1 cellular context compared by ENCODE assay signal in genomic region chr15:74381190-74381453, GRCh38.
A peak's percentile ranks its signal among the peaks of the same experiment; 100 is the strongest.
TF ChIP-seq lines count a peak whose summit lies in the region.

No MANE protein-coding gene starts in this region.

TF ChIP-seq in K562, 482 proteins besides CTCF, POLR2A, EP300 and RAD21:
- TF ChIP-seq MYBL2 (IDR thresholded peaks at IDR 0.05; ENCODE audit: low read depth) (no peak), MYBL2 (CRISPR knock-in tag; IDR thresholded peaks at IDR 0.05; ENCODE audit: borderline replicate concordance) (no peak), HOXB6 (CRISPR knock-in tag; IDR thresholded peaks at IDR 0.05; ENCODE audit: borderline replicate concordance) (no peak), ERF (CRISPR knock-in tag; IDR thresholded peaks at IDR 0.05) (no peak), ZNF384 (IDR thresholded peaks at IDR 0.05; ENCODE audit: low read depth, low read length) (no peak), ATF1 (CRISPR knock-in tag; IDR thresholded peaks at IDR 0.05) (no peak), ATF1 (tag; IDR thresholded peaks at IDR 0.05) (no peak), FOXK1 (CRISPR knock-in tag; IDR thresholded peaks at IDR 0.05; ENCODE audit: borderline replicate concordance) (no peak), RFX7 (CRISPR knock-in tag; IDR thresholded peaks at IDR 0.05) (no peak), ASH1L (IDR thresholded peaks at IDR 0.05; ENCODE audit: borderline replicate concordance, low read depth, partially characterized antibody) (no peak), ZFP36 (IDR thresholded peaks at IDR 0.05; ENCODE audit: low read depth, low read length, partially characterized antibody) (peak; percentile 69), POLR2B (IDR thresholded peaks at IDR 0.05; ENCODE audit: low read depth, partially characterized antibody) (no peak), ZNF318 (IDR thresholded peaks at IDR 0.05; ENCODE audit: borderline replicate concordance in 1 of 2, low read depth in 1 of 2) (no peak), PHF21A (IDR thresholded peaks at IDR 0.05; ENCODE audit: borderline replicate concordance, low read depth) (no peak), ZFP1 (CRISPR knock-in tag; IDR thresholded peaks at IDR 0.05) (no peak), ZNF239 (CRISPR knock-in tag; IDR thresholded peaks at IDR 0.05) (peak; percentile 19; the same call in 1 of the 2 replicates), MBD2 (IDR thresholded peaks at IDR 0.05; ENCODE audit: borderline replicate concordance, low read depth) (no peak), TFE3 (CRISPR knock-in tag; IDR thresholded peaks at IDR 0.05) (no peak)
- TF ChIP-seq, protein P1, sequence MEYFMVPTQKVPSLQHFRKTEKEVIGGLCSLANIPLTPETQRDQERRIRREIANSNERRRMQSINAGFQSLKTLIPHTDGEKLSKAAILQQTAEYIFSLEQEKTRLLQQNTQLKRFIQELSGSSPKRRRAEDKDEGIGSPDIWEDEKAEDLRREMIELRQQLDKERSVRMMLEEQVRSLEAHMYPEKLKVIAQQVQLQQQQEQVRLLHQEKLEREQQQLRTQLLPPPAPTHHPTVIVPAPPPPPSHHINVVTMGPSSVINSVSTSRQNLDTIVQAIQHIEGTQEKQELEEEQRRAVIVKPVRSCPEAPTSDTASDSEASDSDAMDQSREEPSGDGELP (CRISPR knock-in tag; IDR thresholded peaks at IDR 0.05; ENCODE audit: borderline replicate concordance), result no peak
- TF ChIP-seq, protein P2, sequence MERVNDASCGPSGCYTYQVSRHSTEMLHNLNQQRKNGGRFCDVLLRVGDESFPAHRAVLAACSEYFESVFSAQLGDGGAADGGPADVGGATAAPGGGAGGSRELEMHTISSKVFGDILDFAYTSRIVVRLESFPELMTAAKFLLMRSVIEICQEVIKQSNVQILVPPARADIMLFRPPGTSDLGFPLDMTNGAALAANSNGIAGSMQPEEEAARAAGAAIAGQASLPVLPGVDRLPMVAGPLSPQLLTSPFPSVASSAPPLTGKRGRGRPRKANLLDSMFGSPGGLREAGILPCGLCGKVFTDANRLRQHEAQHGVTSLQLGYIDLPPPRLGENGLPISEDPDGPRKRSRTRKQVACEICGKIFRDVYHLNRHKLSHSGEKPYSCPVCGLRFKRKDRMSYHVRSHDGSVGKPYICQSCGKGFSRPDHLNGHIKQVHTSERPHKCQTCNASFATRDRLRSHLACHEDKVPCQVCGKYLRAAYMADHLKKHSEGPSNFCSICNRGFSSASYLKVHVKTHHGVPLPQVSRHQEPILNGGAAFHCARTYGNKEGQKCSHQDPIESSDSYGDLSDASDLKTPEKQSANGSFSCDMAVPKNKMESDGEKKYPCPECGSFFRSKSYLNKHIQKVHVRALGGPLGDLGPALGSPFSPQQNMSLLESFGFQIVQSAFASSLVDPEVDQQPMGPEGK (CRISPR knock-in tag; IDR thresholded peaks at IDR 0.05; ENCODE audit: borderline replicate concordance), result no peak
